In the genomic region with DNA sequence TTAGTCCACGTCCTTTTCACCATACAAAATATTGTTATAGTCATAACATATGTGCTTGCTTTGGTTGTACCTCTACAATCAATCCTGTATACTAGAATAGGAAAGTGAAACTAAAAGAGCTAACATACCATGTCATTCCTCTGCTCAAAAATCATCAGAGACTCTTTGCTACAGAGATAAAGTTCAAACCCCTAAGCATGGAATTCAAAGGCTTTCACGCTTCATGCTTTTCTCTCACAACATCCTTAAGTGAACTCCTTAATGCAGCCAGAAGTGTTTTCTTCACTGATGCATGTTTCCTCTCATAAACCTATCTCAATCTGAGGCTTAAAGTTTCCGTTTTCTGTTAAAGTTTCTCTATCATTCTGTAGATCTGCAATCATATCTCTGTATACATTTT, we compare ENCODE assay signal across 14 cellular contexts.
DNase-seq lines count a peak whose midpoint lies in the region; ATAC-seq and TF ChIP-seq lines count a peak whose summit lies in the region.
"Had no signal": no experiment of that assay in that cellular context is flagged by ENCODE, and none has a peak within 500 bp of the region (broad histone marks: within the 10 kb centered on the region; RNA-seq: fewer than 3 reads in every experiment).

No MANE protein-coding gene starts in this region.

- H3K9me3 Mint-ChIP-seq in stimulated activated naive CD8-positive, alpha-beta T cell treated with anti-CD3 and anti-CD28 coated beads, Interleukin-15, amount 100 ng/mL, for 72 hours = no peaks in the 10 kb centered on the region

- intact Hi-C loops in left ventricle myocardium inferior (cut with micrococcal nuclease) = no loop called here
- intact Hi-C loops in Right ventricle myocardium superior (cut with DNase I) = no loop called here
- intact Hi-C loops in thyroid gland (cut with DNase I) = no loop called here

- no peaks in the 10 kb centered on the region for H3K27me3 Mint-ChIP-seq in stimulated activated naive CD8-positive, alpha-beta T cell treated with anti-CD3 and anti-CD28 coated beads, Interleukin-15, amount 100 ng/mL, for 72 hours

- DNase-seq in left ventricle myocardium inferior (no peak), Right ventricle myocardium superior (no peak), amniotic epithelial cell (ENCODE audit: low read depth) (peak; percentile 23), thyroid gland (no peak), occipital lobe (lab: John Stamatoyannopoulos, UW) (no peak), MG63 (no peak)
- no peak for DNase-seq in stimulated activated naive CD8-positive, alpha-beta T cell treated with anti-CD3 and anti-CD28 coated beads, Interleukin-15, amount 100 ng/mL, for 72 hours
- DNase-seq: aorta, islet precursor cell, NCI-H2227 treated with DMSO at 0.1 percent for 48 hours, pancreas, upper lobe of right lung had no signal

- H3K4me1 ChIP-seq in left ventricle myocardium inferior (no peaks in the 10 kb centered on the region), thyroid gland (no peaks in the 10 kb centered on the region)
- H3K4me1 ChIP-seq: upper lobe of right lung had no signal

- TF ChIP-seq CTCF in left ventricle myocardium inferior (IDR thresholded peaks at IDR 0.05; ENCODE audit: borderline replicate concordance) (no peak), thyroid gland (IDR thresholded peaks at IDR 0.05) (no peak)

- no peak overlapping the region for H3K27ac ChIP-seq in left ventricle myocardium inferior (replicated peaks)
- peak overlapping the region in 2 of 3 donors; percentile 38 to 41 for H3K27ac ChIP-seq in thyroid gland
- H3K27ac ChIP-seq: pancreas, SK-N-MC, upper lobe of right lung had no signal

- H3K4me3 ChIP-seq in left ventricle myocardium inferior = peak overlapping the region; percentile 37
- H3K4me3 ChIP-seq in thyroid gland (replicated peaks in 1 of 3) = no peak overlapping the region
- no peak overlapping the region for H3K4me3 ChIP-seq in MG63
- H3K4me3 ChIP-seq: pancreas, SK-N-MC, upper lobe of right lung had no signal

- no peaks in the 10 kb centered on the region for H3K4me1 Mint-ChIP-seq in stimulated activated naive CD8-positive, alpha-beta T cell treated with anti-CD3 and anti-CD28 coated beads, Interleukin-15, amount 100 ng/mL, for 72 hours

- no peak overlapping the region for H3K27ac Mint-ChIP-seq in stimulated activated naive CD8-positive, alpha-beta T cell treated with anti-CD3 and anti-CD28 coated beads, Interleukin-15, amount 100 ng/mL, for 72 hours

- H3K4me3 Mint-ChIP-seq in stimulated activated naive CD8-positive, alpha-beta T cell treated with anti-CD3 and anti-CD28 coated beads, Interleukin-15, amount 100 ng/mL, for 72 hours = no peak overlapping the region

- H3K36me3 ChIP-seq in left ventricle myocardium inferior (no peaks in the 10 kb centered on the region), thyroid gland (no peaks in the 10 kb centered on the region), MG63 (no peaks in the 10 kb centered on the region)
- H3K36me3 ChIP-seq: pancreas, upper lobe of right lung had no signal

- TF ChIP-seq POLR2A in thyroid gland (IDR thresholded peaks at IDR 0.05) = no peak

- no peaks in the 10 kb centered on the region for H3K27me3 ChIP-seq in left ventricle myocardium inferior (ENCODE audit: low read depth)
- no peaks in the 10 kb centered on the region for H3K27me3 ChIP-seq in thyroid gland
- H3K27me3 ChIP-seq in MG63 = no peaks in the 10 kb centered on the region
- H3K27me3 ChIP-seq: pancreas, upper lobe of right lung had no signal

- ATAC-seq in Right ventricle myocardium superior (ENCODE audit: poor library complexity) (no peak), HG03064 (IDR thresholded peaks at IDR 0.05; ENCODE audit: low read depth, unreplicated experiment) (peak; percentile 62)
- no peak for ATAC-seq in stimulated activated naive CD8-positive, alpha-beta T cell treated with anti-CD3 and anti-CD28 coated beads, Interleukin-15, amount 100 ng/mL, for 72 hours
- ATAC-seq: pancreas, upper lobe of right lung had no signal

- H3K9me3 ChIP-seq in left ventricle myocardium inferior (replicated peaks) (peaks cover 7% of the 10 kb centered on the region), thyroid gland (no peaks in the 10 kb centered on the region), MG63 (no peaks in the 10 kb centered on the region)
- H3K9me3 ChIP-seq: pancreas, upper lobe of right lung had no signal

- 11 to 21% methylated on average over 3 of the region's 3 CpGs for WGBS in thyroid gland, 2 donors
